Comparison of ENCODE assay signal across 15 cellular contexts in genomic region chr6:38161754-38162492, GRCh38.
"Had no signal": no experiment of that assay in that cellular context is flagged by ENCODE, and none has a peak within 500 bp of the region (broad histone marks: within the 10 kb centered on the region; RNA-seq: fewer than 3 reads in every experiment).

No MANE protein-coding gene starts in this region.

- H3K9ac ChIP-seq: neural progenitor cell had no signal

- FAIRE-seq: keratinocyte, small intestine had no signal

- ATAC-seq: gastroesophageal sphincter, left ventricle myocardium superior had no signal

- H3K27ac ChIP-seq: adrenal gland, coronary artery, gastroesophageal sphincter, neural progenitor cell, right atrium auricular region, tibial artery had no signal

- H3K9me3 ChIP-seq: adrenal gland, gastroesophageal sphincter, right atrium auricular region, tibial artery had no signal

- H3K36me3 ChIP-seq: adrenal gland, gastroesophageal sphincter, neural progenitor cell, right atrium auricular region had no signal

- H3K27me3 ChIP-seq: adrenal gland, gastroesophageal sphincter, neural progenitor cell, right atrium auricular region, tibial artery had no signal

- H3K27ac Mint-ChIP-seq: neural progenitor cell had no signal

- H3K4me2 ChIP-seq: neural progenitor cell had no signal

- H2AFZ ChIP-seq: neural progenitor cell had no signal

- H3K4me3 Mint-ChIP-seq: neural progenitor cell had no signal

- H3K4me1 ChIP-seq: adrenal gland, gastroesophageal sphincter, right atrium auricular region, tibial artery had no signal

- H3K4me3 ChIP-seq: adrenal gland, coronary artery, gastroesophageal sphincter, neural progenitor cell, right atrium auricular region, tibial artery had no signal

- DNase-seq: activated naive CD4-positive, alpha-beta T cell; activated T-cell treated with anti-CD3 and anti-CD28 coated beads, Interleukin-2, amount 50 U/mL, for 48 hours; central memory CD4-positive, alpha-beta T cell; effector CD8-positive, alpha-beta T cell; left ventricle myocardium superior; mesenchymal stem cell; small intestine; T-helper 2 cell; tibial artery had no signal
